In genomic region chr19:20079487-20079886, GRCh38 we compare ENCODE assay signal across 13 cellular contexts. TPM values are rescaled to one million over a fixed set of nuclear protein-coding genes. Genes with fewer than 3 reads are reported as not detected.
DNase-seq lines count a peak whose midpoint lies in the region; ATAC-seq and TF ChIP-seq lines count a peak whose summit lies in the region.
"Had no signal": no experiment of that assay in that cellular context is flagged by ENCODE, and none has a peak within 500 bp of the region (broad histone marks: within the 10 kb centered on the region; RNA-seq: fewer than 3 reads in every experiment).

No MANE protein-coding gene starts in this region.

- H3K4me1 Mint-ChIP-seq in CD4-positive, alpha-beta T cell (ENCODE audit: low read depth), result peaks cover 20% of the 10 kb centered on the region

- DNase-seq in CD4-positive, alpha-beta T cell, result no peak
- DNase-seq in coronary artery (ENCODE audit: low spot score) (no peak), AG20443 (ENCODE audit: low spot score) (no peak), suprapubic skin (ENCODE audit: low spot score in 2 of 2) (no peak), thyroid gland (no peak)
- DNase-seq: NCI-H1048; NK-92 treated with Interleukin-12 subunit alpha and Interleukin-12 subunit beta, amount 100 ng/mL, for 24 hours had no signal

- no peaks in the 10 kb centered on the region for H3K27me3 Mint-ChIP-seq in CD4-positive, alpha-beta T cell
- H3K27me3 Mint-ChIP-seq: stimulated activated memory B cell treated with anti-CD40 and anti-IgM and Interleukin-4, amounts not matched to agents 10 μg/mL and 1 μg/mL and 100 μg/mL, for 72 hours had no signal

- no peak for ATAC-seq in CD4-positive, alpha-beta T cell (ENCODE audit: poor library complexity)
- ATAC-seq in HG03196 (IDR thresholded peaks at IDR 0.05; ENCODE audit: unreplicated experiment), result no peak
- ATAC-seq: esophagus mucosa; stimulated activated memory B cell treated with anti-CD40 and anti-IgM and Interleukin-4, amounts not matched to agents 10 μg/mL and 1 μg/mL and 100 μg/mL, for 72 hours had no signal

- H3K27ac Mint-ChIP-seq in CD4-positive, alpha-beta T cell, result no peak overlapping the region
- H3K27ac Mint-ChIP-seq: stimulated activated memory B cell treated with anti-CD40 and anti-IgM and Interleukin-4, amounts not matched to agents 10 μg/mL and 1 μg/mL and 100 μg/mL, for 72 hours had no signal

- H3K9me3 Mint-ChIP-seq in CD4-positive, alpha-beta T cell, result no peaks in the 10 kb centered on the region

- peaks cover 22% of the 10 kb centered on the region; the same call in 1 of the 2 replicates for H3K36me3 ChIP-seq in HUES64 (ENCODE audit: insufficient read depth, low read length)
- no peaks in the 10 kb centered on the region for H3K36me3 ChIP-seq in mucosa of stomach (ENCODE audit: control insufficient read depth, insufficient read depth, low read length)
- H3K36me3 ChIP-seq in suprapubic skin, result no peaks in the 10 kb centered on the region
- no peaks in the 10 kb centered on the region for H3K36me3 ChIP-seq in thyroid gland

- no peak for TF ChIP-seq EP300 in suprapubic skin (IDR thresholded peaks at IDR 0.05)

- POLR2A ChIA-PET in CD4-positive, alpha-beta T cell (lab: Charles Lee), result interaction anchor here (1.8 to 3.5 kb wide), 3 partner anchors 27 to 941 kb away, joined by 6 to 28 read pairs (median 24); partner anchors contain the start of genes ZNF430 and ZNF682

- TF ChIP-seq CTCF in CD4-positive, alpha-beta T cell (IDR thresholded peaks at IDR 0.05), result no peak
- no peak for TF ChIP-seq CTCF in coronary artery (IDR thresholded peaks at IDR 0.05)
- no peak for TF ChIP-seq CTCF in suprapubic skin (IDR thresholded peaks at IDR 0.05)
- no peak for TF ChIP-seq CTCF in thyroid gland (IDR thresholded peaks at IDR 0.05)

- TF ChIP-seq POLR2A in suprapubic skin (IDR thresholded peaks at IDR 0.05) (no peak), thyroid gland (IDR thresholded peaks at IDR 0.05) (no peak)

- H3K36me3 Mint-ChIP-seq in CD4-positive, alpha-beta T cell (ENCODE audit: low read depth), result peaks cover 22% of the 10 kb centered on the region

- peaks cover 44% of the 10 kb centered on the region for H3K4me1 ChIP-seq in HUES64 (ENCODE audit: insufficient read depth, low read length)
- H3K4me1 ChIP-seq in mucosa of stomach (ENCODE audit: control insufficient read depth, insufficient read depth, low read length), result no peaks in the 10 kb centered on the region
- peaks cover 15% of the 10 kb centered on the region for H3K4me1 ChIP-seq in suprapubic skin
- peaks cover 8 to 19% of the 10 kb centered on the region in 2 donors for H3K4me1 ChIP-seq in thyroid gland

- intact Hi-C loops in CD4-positive, alpha-beta T cell (cut with DNase I, micrococcal nuclease), result loop anchor here in 1 of 2 experiments (5.0 kb wide), 1 partner anchor 37 kb away; no protein-coding TSS in a partner anchor
- intact Hi-C loops in thyroid gland (cut with DNase I), result no loop called here

- H3K9me3 ChIP-seq in CD4-positive, alpha-beta T cell (ENCODE audit: control insufficient read depth, low read length), result no peaks in the 10 kb centered on the region
- H3K9me3 ChIP-seq in HUES64 (ENCODE audit: insufficient read depth, low read depth, low read length), result no peaks in the 10 kb centered on the region
- no peaks in the 10 kb centered on the region for H3K9me3 ChIP-seq in mucosa of stomach (ENCODE audit: control insufficient read depth, low read length)
- H3K9me3 ChIP-seq in suprapubic skin, result no peaks in the 10 kb centered on the region
- no peaks in the 10 kb centered on the region for H3K9me3 ChIP-seq in thyroid gland

- no peak overlapping the region for H3K27ac ChIP-seq in CD4-positive, alpha-beta T cell (ENCODE audit: low read depth, low read length)
- no peak overlapping the region for H3K27ac ChIP-seq in HUES64 (ENCODE audit: low read depth, low read length)
- H3K27ac ChIP-seq in coronary artery, result no peak overlapping the region
- no peak overlapping the region for H3K27ac ChIP-seq in suprapubic skin
- H3K27ac ChIP-seq in thyroid gland, result peak overlapping the region in 1 of 3 donors; percentile 73

- H3K9ac ChIP-seq in HUES64 (ENCODE audit: low read depth, low read length) (peak overlapping the region; percentile 95), mucosa of stomach (ENCODE audit: low read length) (peak overlapping the region; percentile 62)

- 19% methylated on average over 8 of the region's 8 CpGs for WGBS in HUES64
- WGBS in suprapubic skin, result 61% methylated on average over 8 of the region's 8 CpGs
- 72 to 81% methylated on average over 8 of the region's 8 CpGs for WGBS in thyroid gland, 2 donors

- H3K27me3 ChIP-seq in CD4-positive, alpha-beta T cell (ENCODE audit: control insufficient read depth, insufficient read depth, low read length), result no peaks in the 10 kb centered on the region
- no peaks in the 10 kb centered on the region for H3K27me3 ChIP-seq in HUES64 (ENCODE audit: insufficient read depth, low read length)
- no peaks in the 10 kb centered on the region for H3K27me3 ChIP-seq in mucosa of stomach (ENCODE audit: control insufficient read depth, insufficient read depth, low read length)
- no peaks in the 10 kb centered on the region for H3K27me3 ChIP-seq in suprapubic skin
- H3K27me3 ChIP-seq in thyroid gland, result no peaks in the 10 kb centered on the region

- H3K4me3 ChIP-seq in HUES64 (ENCODE audit: low read length) (peak overlapping the region; percentile 96), coronary artery (peak overlapping the region; percentile 3), mucosa of stomach (ENCODE audit: low read length) (no peak overlapping the region), suprapubic skin (no peak overlapping the region), thyroid gland (replicated peaks in 1 of 3) (no peak overlapping the region)
- H3K4me3 ChIP-seq: lung had no signal

- CTCF ChIA-PET in CD4-positive, alpha-beta T cell (lab: Charles Lee), result no interaction called here

- peak overlapping the region; percentile 72 for H3K4me3 Mint-ChIP-seq in CD4-positive, alpha-beta T cell

RNA-seq across cellular contexts. Expression of gene ZNF90, which starts 1.7 kb away (rescaled TPM):
- 1 to 10 TPM; 2.9 to 3.7 TPM for total RNA-seq in CD4-positive, alpha-beta T cell
- 39.6 TPM for polyA plus RNA-seq in HUES64 (2013, experiment 1 of 2)
- polyA plus RNA-seq in HUES64 (2013, experiment 2 of 2), result 46.0 TPM
- 1 to 10 TPM in 3 of 4 donors, under 1 TPM in 1; 0.65 to 6.1 (median 3.9) TPM for total RNA-seq in suprapubic skin
- total RNA-seq in thyroid gland, result 10 to 100 TPM; 15.3 to 29.0 (median 17.4) TPM

RNA-seq across cellular contexts. Expression of gene ZNF682, which starts 40.2 kb away (rescaled TPM):
- total RNA-seq in CD4-positive, alpha-beta T cell, result 10 to 100 TPM; 12.5 to 16.0 TPM
- polyA plus RNA-seq in HUES64 (2013, experiment 1 of 2), result 11.5 TPM
- polyA plus RNA-seq in HUES64 (2013, experiment 2 of 2), result 12.6 TPM
- total RNA-seq in suprapubic skin, result 10 to 100 TPM in 1 of 4 donors, 1 to 10 TPM in 3; 3.1 to 11.6 (median 6.4) TPM
- 10 to 100 TPM; 11.4 to 20.4 (median 12.1) TPM for total RNA-seq in thyroid gland

Comparison
In these comparisons a context has a peak if more than half of its experiments do, and no peak if none do; other contexts are left out.
1. H3K4me3 ChIP-seq: peak in HUES64 (single experiment) and coronary artery (single experiment); none in mucosa of stomach (single experiment), suprapubic skin (single experiment) and thyroid gland (0 of 3).